1 cellular context compared by ENCODE assay signal in genomic region chr9:35656841-35657326, GRCh38.
TF ChIP-seq lines count a peak whose summit lies in the region.

No MANE protein-coding gene starts in this region.

TF ChIP-seq in HCT116, 20 proteins besides CTCF, POLR2A, EP300 and RAD21 (continued from another document):
- no peak for TF ChIP-seq REST (IDR thresholded peaks at IDR 0.05; ENCODE audit: low read depth)
